ENCODE assay signal across 22 cellular contexts in genomic region chr6:120875900-120876299, GRCh38.
DNase-seq lines count a peak whose midpoint lies in the region; ATAC-seq and FAIRE-seq lines count a peak whose summit lies in the region.
"Had no signal": no experiment of that assay in that cellular context is flagged by ENCODE, and none has a peak within 500 bp of the region (broad histone marks: within the 10 kb centered on the region; RNA-seq: fewer than 3 reads in every experiment).

No MANE protein-coding gene starts in this region.

- H3K36me3 Mint-ChIP-seq in activated T-cell treated with anti-CD3 and anti-CD28 coated beads, Interleukin-2, amount 50 U/mL, for 24 hours (ENCODE audit: low read depth), result no peaks in the 10 kb centered on the region
- H3K36me3 Mint-ChIP-seq: activated naive CD8-positive, alpha-beta T cell treated with anti-CD3 and anti-CD28 coated beads for 36 hours; neural progenitor cell had no signal

- H3K27ac Mint-ChIP-seq in activated T-cell treated with anti-CD3 and anti-CD28 coated beads, Interleukin-2, amount 50 U/mL, for 24 hours, result no peak overlapping the region
- H3K27ac Mint-ChIP-seq: activated naive CD8-positive, alpha-beta T cell treated with anti-CD3 and anti-CD28 coated beads for 36 hours; neural progenitor cell had no signal

- H3K9me3 Mint-ChIP-seq in activated T-cell treated with anti-CD3 and anti-CD28 coated beads, Interleukin-2, amount 50 U/mL, for 24 hours, result no peaks in the 10 kb centered on the region
- H3K9me3 Mint-ChIP-seq: activated naive CD8-positive, alpha-beta T cell treated with anti-CD3 and anti-CD28 coated beads for 36 hours; neural progenitor cell had no signal

- peak; percentile 2 for DNase-seq in medulla oblongata (ENCODE audit: extremely low spot score)
- no peak for DNase-seq in HK-2 (ENCODE audit: unreplicated experiment)
- no peak for DNase-seq in HTR-8/SVneo (ENCODE audit: insufficient read length, low spot score)
- no peak for DNase-seq in activated T-cell treated with anti-CD3 and anti-CD28 coated beads, Interleukin-2, amount 50 U/mL, for 24 hours
- no peak for DNase-seq in NCI-H1436 treated with DMSO at 0.1 percent for 48 hours (lab: John Stamatoyannopoulos, UW)
- DNase-seq: activated CD4-positive, alpha-beta T cell treated with anti-CD3 and anti-CD28 coated beads, Interleukin-2, amount 50 U/mL, for 48 hours; activated naive CD8-positive, alpha-beta T cell treated with anti-CD3 and anti-CD28 coated beads for 36 hours; activated T-cell treated with anti-CD3 and anti-CD28 coated beads, Interleukin-2, amount 50 U/mL, for 48 hours; AML-193; esophagus squamous epithelium; heart left ventricle; MM.1S; NCI-H2081 treated with DMSO at 0.1 percent for 48 hours; NCI-H69 had no signal

- no peak overlapping the region for H3K4me3 Mint-ChIP-seq in activated T-cell treated with anti-CD3 and anti-CD28 coated beads, Interleukin-2, amount 50 U/mL, for 24 hours
- H3K4me3 Mint-ChIP-seq: activated naive CD8-positive, alpha-beta T cell treated with anti-CD3 and anti-CD28 coated beads for 36 hours; neural progenitor cell had no signal

- no peaks in the 10 kb centered on the region for H3K4me1 Mint-ChIP-seq in activated T-cell treated with anti-CD3 and anti-CD28 coated beads, Interleukin-2, amount 50 U/mL, for 24 hours (ENCODE audit: low read depth)
- H3K4me1 Mint-ChIP-seq: activated naive CD8-positive, alpha-beta T cell treated with anti-CD3 and anti-CD28 coated beads for 36 hours had no signal

- no peak for FAIRE-seq in HTR-8/SVneo (lab: Jason Lieb, UNC)
- FAIRE-seq: bronchial epithelial cell, H1, keratinocyte had no signal

- ATAC-seq in GM18907 (IDR thresholded peaks at IDR 0.05; ENCODE audit: unreplicated experiment), result peak; percentile 66
- ATAC-seq in GM21528 (IDR thresholded peaks at IDR 0.05; ENCODE audit: low FRiP score, unreplicated experiment), result peak; percentile 47
- peak; percentile 33 for ATAC-seq in HG03103 (IDR thresholded peaks at IDR 0.05; ENCODE audit: low read depth, unreplicated experiment)
- ATAC-seq: heart left ventricle, Panc1 had no signal

- no peaks in the 10 kb centered on the region for H3K27me3 Mint-ChIP-seq in activated T-cell treated with anti-CD3 and anti-CD28 coated beads, Interleukin-2, amount 50 U/mL, for 24 hours
- H3K27me3 Mint-ChIP-seq: activated naive CD8-positive, alpha-beta T cell treated with anti-CD3 and anti-CD28 coated beads for 36 hours had no signal
